Comparison of ENCODE assay signal across 2 cellular contexts in genomic region chr9:125296843-125297372, GRCh38.
TF ChIP-seq lines count a peak whose summit lies in the region.

No MANE protein-coding gene starts in this region.

TF ChIP-seq in K562, 482 proteins besides CTCF, POLR2A, EP300 and RAD21:
- TF ChIP-seq ZNF644 (tag; IDR thresholded peaks at IDR 0.05; ENCODE audit: low read depth), result no peak
- no peak for TF ChIP-seq ZNF24 (IDR thresholded peaks at IDR 0.05)
- TF ChIP-seq MTA3 (IDR thresholded peaks at IDR 0.05; ENCODE audit: borderline replicate concordance), result no peak
- no peak for TF ChIP-seq SNRNP70 (optimal IDR thresholded peaks at IDR 0.05; ENCODE audit: low read depth, low read length)
- no peak for TF ChIP-seq PRPF4 (IDR thresholded peaks at IDR 0.05; ENCODE audit: insufficient read depth, low read depth, low read length, poor library complexity, severe bottlenecking)
- TF ChIP-seq GABPB1 (CRISPR knock-in tag; IDR thresholded peaks at IDR 0.05), result no peak

TF ChIP-seq in SK-N-SH, 30 proteins besides CTCF, POLR2A, EP300 and RAD21:
- no peak for TF ChIP-seq USF2 (IDR thresholded peaks at IDR 0.05; ENCODE audit: borderline replicate concordance, low read depth, low read length)
- TF ChIP-seq ZBTB33 (IDR thresholded peaks at IDR 0.05; ENCODE audit: borderline replicate concordance, low read depth), result no peak
- TF ChIP-seq TEAD4 (IDR thresholded peaks at IDR 0.05; ENCODE audit: borderline replicate concordance, insufficient read depth), result no peak
- no peak for TF ChIP-seq RFX5 (IDR thresholded peaks at IDR 0.05; ENCODE audit: low read length)
- no peak for TF ChIP-seq CHD2 (IDR thresholded peaks at IDR 0.05; ENCODE audit: low read length, partially characterized antibody)
- TF ChIP-seq NRF1 (IDR thresholded peaks at IDR 0.05; ENCODE audit: low read depth, low read length), result no peak
- TF ChIP-seq FOSL2 (IDR thresholded peaks at IDR 0.05; ENCODE audit: borderline replicate concordance, low read depth), result no peak
